ENCODE assay signal across 1 cellular context in the genomic region with DNA sequence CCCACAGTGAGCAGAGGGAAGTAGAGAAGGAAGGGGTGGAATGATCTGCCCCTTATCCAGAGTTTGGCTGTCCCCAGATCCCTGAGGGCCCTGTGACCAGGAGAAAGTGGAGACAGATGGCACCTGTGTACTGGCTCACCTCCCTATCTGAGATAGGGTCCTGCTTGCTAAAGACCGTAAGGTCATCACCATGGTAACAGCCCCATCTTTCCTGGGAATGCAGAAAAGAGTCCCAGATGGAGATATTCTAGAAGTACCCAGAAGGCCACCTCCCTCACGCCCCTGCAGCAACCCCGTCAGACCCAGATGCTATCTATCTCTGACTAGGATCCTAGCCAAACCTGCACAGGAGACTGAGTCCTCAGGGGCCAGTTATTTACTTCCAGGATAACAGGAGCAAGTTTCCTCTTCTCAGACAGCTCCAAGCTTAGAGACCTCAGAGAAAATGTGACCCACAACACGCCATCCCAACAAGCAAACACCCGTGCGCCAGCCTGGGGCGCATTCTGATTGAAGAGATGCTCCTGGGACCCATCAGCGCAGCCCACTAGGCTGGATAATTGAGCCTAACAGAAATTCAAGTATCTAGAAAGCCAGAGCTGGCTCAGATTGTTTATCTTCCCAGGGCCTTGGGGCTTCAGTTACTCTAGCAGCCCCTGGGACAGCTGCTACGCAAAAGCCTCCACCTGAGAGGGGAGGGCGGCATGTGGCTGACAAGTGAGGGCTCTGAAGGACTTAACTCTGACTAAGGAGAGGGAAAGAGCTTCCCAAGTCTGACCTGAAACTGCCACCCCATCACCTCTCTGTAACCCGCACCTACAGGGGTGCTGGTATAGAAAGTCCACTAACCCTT.
TF ChIP-seq lines count a peak whose summit lies in the region.

No MANE protein-coding gene starts in this region.

TF ChIP-seq in HCT116, 20 proteins besides CTCF, POLR2A, EP300 and RAD21:
- TF ChIP-seq, protein P1, sequence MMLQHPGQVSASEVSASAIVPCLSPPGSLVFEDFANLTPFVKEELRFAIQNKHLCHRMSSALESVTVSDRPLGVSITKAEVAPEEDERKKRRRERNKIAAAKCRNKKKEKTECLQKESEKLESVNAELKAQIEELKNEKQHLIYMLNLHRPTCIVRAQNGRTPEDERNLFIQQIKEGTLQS (IDR thresholded peaks at IDR 0.05) = no peak
- TF ChIP-seq, protein P2, sequence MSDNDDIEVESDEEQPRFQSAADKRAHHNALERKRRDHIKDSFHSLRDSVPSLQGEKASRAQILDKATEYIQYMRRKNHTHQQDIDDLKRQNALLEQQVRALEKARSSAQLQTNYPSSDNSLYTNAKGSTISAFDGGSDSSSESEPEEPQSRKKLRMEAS (IDR thresholded peaks at IDR 0.05) = no peak
- no peak for TF ChIP-seq CEBPB (IDR thresholded peaks at IDR 0.05; ENCODE audit: low read depth)
- TF ChIP-seq EGR1 (IDR thresholded peaks at IDR 0.05; ENCODE audit: low read depth) = no peak
- TF ChIP-seq, protein P3, sequence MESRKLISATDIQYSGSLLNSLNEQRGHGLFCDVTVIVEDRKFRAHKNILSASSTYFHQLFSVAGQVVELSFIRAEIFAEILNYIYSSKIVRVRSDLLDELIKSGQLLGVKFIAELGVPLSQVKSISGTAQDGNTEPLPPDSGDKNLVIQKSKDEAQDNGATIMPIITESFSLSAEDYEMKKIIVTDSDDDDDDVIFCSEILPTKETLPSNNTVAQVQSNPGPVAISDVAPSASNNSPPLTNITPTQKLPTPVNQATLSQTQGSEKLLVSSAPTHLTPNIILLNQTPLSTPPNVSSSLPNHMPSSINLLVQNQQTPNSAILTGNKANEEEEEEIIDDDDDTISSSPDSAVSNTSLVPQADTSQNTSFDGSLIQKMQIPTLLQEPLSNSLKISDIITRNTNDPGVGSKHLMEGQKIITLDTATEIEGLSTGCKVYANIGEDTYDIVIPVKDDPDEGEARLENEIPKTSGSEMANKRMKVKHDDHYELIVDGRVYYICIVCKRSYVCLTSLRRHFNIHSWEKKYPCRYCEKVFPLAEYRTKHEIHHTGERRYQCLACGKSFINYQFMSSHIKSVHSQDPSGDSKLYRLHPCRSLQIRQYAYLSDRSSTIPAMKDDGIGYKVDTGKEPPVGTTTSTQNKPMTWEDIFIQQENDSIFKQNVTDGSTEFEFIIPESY (IDR thresholded peaks at IDR 0.05; ENCODE audit: extremely low read depth, insufficient replicate concordance, low read length) = no peak
- no peak for TF ChIP-seq ELF1 (IDR thresholded peaks at IDR 0.05; ENCODE audit: borderline replicate concordance, low read depth)
- TF ChIP-seq ZFX (IDR thresholded peaks at IDR 0.05) = no peak
- TF ChIP-seq YY1 (IDR thresholded peaks at IDR 0.05; ENCODE audit: extremely low read depth, insufficient replicate concordance, low read depth, low read length) = no peak
- TF ChIP-seq POLR2AphosphoS5 (IDR thresholded peaks at IDR 0.05; ENCODE audit: low read depth, low read length) = no peak
- TF ChIP-seq EZH2phosphoT487 (IDR thresholded peaks at IDR 0.05; ENCODE audit: borderline replicate concordance) = no peak
- no peak for TF ChIP-seq SP1 (IDR thresholded peaks at IDR 0.05; ENCODE audit: low read depth)
- TF ChIP-seq FOSL1 (IDR thresholded peaks at IDR 0.05; ENCODE audit: low read depth) = no peak
- TF ChIP-seq, protein P4, sequence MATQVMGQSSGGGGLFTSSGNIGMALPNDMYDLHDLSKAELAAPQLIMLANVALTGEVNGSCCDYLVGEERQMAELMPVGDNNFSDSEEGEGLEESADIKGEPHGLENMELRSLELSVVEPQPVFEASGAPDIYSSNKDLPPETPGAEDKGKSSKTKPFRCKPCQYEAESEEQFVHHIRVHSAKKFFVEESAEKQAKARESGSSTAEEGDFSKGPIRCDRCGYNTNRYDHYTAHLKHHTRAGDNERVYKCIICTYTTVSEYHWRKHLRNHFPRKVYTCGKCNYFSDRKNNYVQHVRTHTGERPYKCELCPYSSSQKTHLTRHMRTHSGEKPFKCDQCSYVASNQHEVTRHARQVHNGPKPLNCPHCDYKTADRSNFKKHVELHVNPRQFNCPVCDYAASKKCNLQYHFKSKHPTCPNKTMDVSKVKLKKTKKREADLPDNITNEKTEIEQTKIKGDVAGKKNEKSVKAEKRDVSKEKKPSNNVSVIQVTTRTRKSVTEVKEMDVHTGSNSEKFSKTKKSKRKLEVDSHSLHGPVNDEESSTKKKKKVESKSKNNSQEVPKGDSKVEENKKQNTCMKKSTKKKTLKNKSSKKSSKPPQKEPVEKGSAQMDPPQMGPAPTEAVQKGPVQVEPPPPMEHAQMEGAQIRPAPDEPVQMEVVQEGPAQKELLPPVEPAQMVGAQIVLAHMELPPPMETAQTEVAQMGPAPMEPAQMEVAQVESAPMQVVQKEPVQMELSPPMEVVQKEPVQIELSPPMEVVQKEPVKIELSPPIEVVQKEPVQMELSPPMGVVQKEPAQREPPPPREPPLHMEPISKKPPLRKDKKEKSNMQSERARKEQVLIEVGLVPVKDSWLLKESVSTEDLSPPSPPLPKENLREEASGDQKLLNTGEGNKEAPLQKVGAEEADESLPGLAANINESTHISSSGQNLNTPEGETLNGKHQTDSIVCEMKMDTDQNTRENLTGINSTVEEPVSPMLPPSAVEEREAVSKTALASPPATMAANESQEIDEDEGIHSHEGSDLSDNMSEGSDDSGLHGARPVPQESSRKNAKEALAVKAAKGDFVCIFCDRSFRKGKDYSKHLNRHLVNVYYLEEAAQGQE (IDR thresholded peaks at IDR 0.05; ENCODE audit: low read depth) = no peak
- TF ChIP-seq EZH2 (IDR thresholded peaks at IDR 0.05) = no peak
- TF ChIP-seq TCF7L2 (IDR thresholded peaks at IDR 0.05; ENCODE audit: borderline replicate concordance, extremely low read depth, insufficient read depth, insufficient read length) = no peak
- TF ChIP-seq ZNF274 (IDR thresholded peaks at IDR 0.05; ENCODE audit: low read depth, low read length) = no peak
- no peak for TF ChIP-seq JUND (IDR thresholded peaks at IDR 0.05)
- no peak for TF ChIP-seq SIN3A (IDR thresholded peaks at IDR 0.05; ENCODE audit: low read depth)
- no peak for TF ChIP-seq SRF (IDR thresholded peaks at IDR 0.05; ENCODE audit: low read depth)
